ENCODE assay signal across 8 cellular contexts in the genomic region with DNA sequence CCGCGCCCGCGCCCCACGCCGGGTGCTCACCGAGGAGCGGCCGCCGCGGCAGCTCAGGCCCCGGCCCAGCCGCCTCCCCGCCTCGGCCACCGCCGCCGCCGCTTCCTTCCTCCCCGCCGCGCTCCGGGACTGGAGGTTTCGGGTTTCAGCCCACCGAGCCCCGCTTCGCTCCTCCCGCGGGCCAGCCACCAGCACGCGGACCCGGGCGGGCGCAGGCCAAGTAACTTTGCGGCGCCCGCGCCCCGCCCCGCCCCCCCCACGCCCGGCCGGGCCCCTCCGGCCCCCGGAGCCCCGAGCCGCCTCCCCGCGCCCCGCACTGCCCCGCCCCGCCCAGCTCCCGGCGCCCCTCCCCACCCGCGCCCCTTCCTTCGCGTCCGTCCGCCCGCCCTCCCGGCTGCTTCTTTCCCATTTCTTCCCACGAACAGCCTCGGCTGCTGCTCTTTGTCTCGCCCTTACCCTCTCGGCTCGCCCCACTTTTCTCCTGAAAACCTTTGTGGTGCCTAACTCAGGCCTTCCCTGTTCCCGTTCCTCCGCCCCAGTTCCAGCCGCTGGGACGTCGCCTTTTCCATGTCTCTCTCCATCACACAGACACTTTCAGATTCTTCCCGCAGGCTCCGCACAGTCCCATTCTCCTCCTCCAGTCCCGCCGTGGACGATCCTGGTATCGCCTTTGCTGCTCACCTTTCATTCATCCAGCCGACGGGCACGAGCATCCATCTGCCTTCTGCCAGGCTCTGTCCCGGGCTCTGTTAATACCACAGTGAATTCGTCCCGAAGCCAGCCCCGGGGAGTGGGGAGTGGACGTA. TPM values are rescaled to one million over a fixed set of nuclear protein-coding genes. Genes with fewer than 3 reads are reported as not detected.
DNase-seq lines count a peak whose midpoint lies in the region; ATAC-seq and TF ChIP-seq lines count a peak whose summit lies in the region.

A gene with protein sequence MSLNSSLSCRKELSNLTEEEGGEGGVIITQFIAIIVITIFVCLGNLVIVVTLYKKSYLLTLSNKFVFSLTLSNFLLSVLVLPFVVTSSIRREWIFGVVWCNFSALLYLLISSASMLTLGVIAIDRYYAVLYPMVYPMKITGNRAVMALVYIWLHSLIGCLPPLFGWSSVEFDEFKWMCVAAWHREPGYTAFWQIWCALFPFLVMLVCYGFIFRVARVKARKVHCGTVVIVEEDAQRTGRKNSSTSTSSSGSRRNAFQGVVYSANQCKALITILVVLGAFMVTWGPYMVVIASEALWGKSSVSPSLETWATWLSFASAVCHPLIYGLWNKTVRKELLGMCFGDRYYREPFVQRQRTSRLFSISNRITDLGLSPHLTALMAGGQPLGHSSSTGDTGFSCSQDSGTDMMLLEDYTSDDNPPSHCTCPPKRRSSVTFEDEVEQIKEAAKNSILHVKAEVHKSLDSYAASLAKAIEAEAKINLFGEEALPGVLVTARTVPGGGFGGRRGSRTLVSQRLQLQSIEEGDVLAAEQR (minus strand): TSS at position 222 of the 806 bp plus-strand sequence. CDS start 32,080 bp downstream, outside the sequence.

- H4K20me1 ChIP-seq in DOHH2 (ENCODE audit: control insufficient read depth, insufficient read depth, low read depth, low read length) (no peaks in the 10 kb centered on the region), SK-N-SH (ENCODE audit: insufficient read depth) (peaks cover 8% of the 10 kb centered on the region; the same call in 1 of the 2 replicates)

- TF ChIP-seq POLR2A in sigmoid colon (IDR thresholded peaks at IDR 0.05) = no peak

- H3K4me3 ChIP-seq in DOHH2 (ENCODE audit: low read length) (peak within 1 kb of the TSS; percentile 79), SK-N-SH (ENCODE audit: low read depth in 2 of 2, low read length in 1 of 2) (peak within 1 kb of the TSS; percentile 82 to 91), cardiac fibroblast (replicated peaks in 1 of 2; ENCODE audit: low read depth in 2 of 2, low read length in 2 of 2) (peak within 1 kb of the TSS; percentile 82 to 84), iPS-20b (ENCODE audit: low read length) (peak within 1 kb of the TSS; percentile 94), sigmoid colon (peak within 1 kb of the TSS; percentile 66 to 92 (median 89))

- WGBS in SK-N-SH (ENCODE audit: low lambda C conversion rate) = 2% methylated on average over 37 of the region's 86 CpGs
- WGBS in sigmoid colon, 2 donors = 2% methylated on average over 86 of the region's 86 CpGs

- H3F3A ChIP-seq in DOHH2 (ENCODE audit: control insufficient read depth, insufficient read depth) (peaks cover 6% of the 10 kb centered on the region; the same call in 1 of the 2 replicates), SK-N-SH (replicated peaks; ENCODE audit: insufficient read depth) (peaks cover 7% of the 10 kb centered on the region)

- no peaks in the 10 kb centered on the region for H3K9me2 ChIP-seq in DOHH2 (replicated peaks; ENCODE audit: control insufficient read depth, low read length)
- H3K9me2 ChIP-seq in SK-N-SH = no peaks in the 10 kb centered on the region

- H3K9ac ChIP-seq in SK-N-SH (peak within 1 kb of the TSS; percentile 89), iPS-20b (ENCODE audit: low read depth, low read length) (peak within 1 kb of the TSS; percentile 87; the same call in 1 of the 2 replicates)

- H3K27ac ChIP-seq in DOHH2 (ENCODE audit: low read depth, low read length) (no peak within 1 kb of the TSS), SK-N-SH (ENCODE audit: low read depth in 2 of 2, low read length in 1 of 2) (peak within 1 kb of the TSS; percentile 88 to 89), iPS-20b (ENCODE audit: low read length) (no peak within 1 kb of the TSS), sigmoid colon (peak within 1 kb of the TSS; percentile 84 to 87 (median 84))

- no peak for TF ChIP-seq RAD21 in SK-N-SH (IDR thresholded peaks at IDR 0.05; ENCODE audit: low read length)

- TF ChIP-seq EP300 in SK-N-SH (IDR thresholded peaks at IDR 0.05; ENCODE audit: borderline replicate concordance in 1 of 2, low read depth in 1 of 2, low read length in 1 of 2) = no peak
- no peak for TF ChIP-seq EP300 in sigmoid colon (IDR thresholded peaks at IDR 0.05)

- POLR2A ChIA-PET in SK-N-SH (lab: Yijun Ruan, JAX) = no interaction called here

- H3K27me3 ChIP-seq in DOHH2 (ENCODE audit: control insufficient read depth, low read length) = peaks cover 54% of the 10 kb centered on the region
- no peaks in the 10 kb centered on the region for H3K27me3 ChIP-seq in SK-N-SH (ENCODE audit: insufficient read depth)
- H3K27me3 ChIP-seq in iPS-20b (ENCODE audit: insufficient read depth, low read length) = peaks cover 46% of the 10 kb centered on the region
- H3K27me3 ChIP-seq in sigmoid colon = no peaks in the 10 kb centered on the region

- CTCF ChIA-PET in SK-N-SH (lab: Yijun Ruan, JAX) = interaction anchor here (0.8 to 3.7 kb wide), 4 partner anchors 9 to 423 kb away, joined by 3 to 24 read pairs (median 8); no protein-coding TSS in a partner anchor

- DNase-seq in HK-2 (ENCODE audit: unreplicated experiment) = peak; percentile 42
- DNase-seq in SK-N-SH = peak; percentile 85
- DNase-seq in cardiac fibroblast (ENCODE audit: low read depth in 2 of 2) = peak; percentile 38 to 51
- peak; percentile 81 for DNase-seq in sigmoid colon
- DNase-seq in NCI-H2029 (lab: John Stamatoyannopoulos, UW) = no peak

- no peaks in the 10 kb centered on the region for H3K36me3 ChIP-seq in DOHH2 (ENCODE audit: control insufficient read depth, low read length)
- H3K36me3 ChIP-seq in SK-N-SH (replicated peaks in 1 of 2; ENCODE audit: control insufficient read depth in 1 of 2, insufficient read depth in 2 of 2, low read length in 1 of 2) = peaks cover 7 to 8% of the 10 kb centered on the region in 2 experiments
- no peaks in the 10 kb centered on the region for H3K36me3 ChIP-seq in iPS-20b (ENCODE audit: insufficient read depth, low read depth, low read length)
- H3K36me3 ChIP-seq in sigmoid colon = no peaks in the 10 kb centered on the region

- no peak for ATAC-seq in HG02610 (IDR thresholded peaks at IDR 0.05; ENCODE audit: unreplicated experiment)

- H3K4me1 ChIP-seq in DOHH2 (ENCODE audit: control insufficient read depth, low read length) (peaks cover 28% of the 10 kb centered on the region), SK-N-SH (ENCODE audit: control insufficient read depth in 1 of 2, insufficient read depth in 2 of 2, low read depth in 1 of 2, low read length in 1 of 2) (peaks cover 13% of the 10 kb centered on the region in 2 experiments; a peak in 3 of 4 replicates), iPS-20b (ENCODE audit: insufficient read depth, low read length) (peaks cover 7% of the 10 kb centered on the region), sigmoid colon (peaks cover 0 to 35% (median 20%) of the 10 kb centered on the region in 4 donors)

- H2AFZ ChIP-seq in SK-N-SH (ENCODE audit: low read depth) = peak within 1 kb of the TSS; percentile 93

- H3K9me3 ChIP-seq in DOHH2 (ENCODE audit: control insufficient read depth, insufficient read depth, low read length) (no peaks in the 10 kb centered on the region), SK-N-SH (no peaks in the 10 kb centered on the region), iPS-20b (ENCODE audit: insufficient read depth, low read depth, low read length) (no peaks in the 10 kb centered on the region), sigmoid colon (no peaks in the 10 kb centered on the region)

- H3K4me2 ChIP-seq in DOHH2 (ENCODE audit: low read length) = peak within 1 kb of the TSS; percentile 93
- H3K4me2 ChIP-seq in SK-N-SH = peak within 1 kb of the TSS; percentile 92

- TF ChIP-seq CTCF in DOHH2 (IDR thresholded peaks at IDR 0.05; ENCODE audit: low read depth, low read length, poor library complexity, severe bottlenecking) = no peak
- TF ChIP-seq CTCF in SK-N-SH (IDR thresholded peaks at IDR 0.05) = no peak
- TF ChIP-seq CTCF in cardiac fibroblast (IDR thresholded peaks at IDR 0.05; ENCODE audit: low read depth, low read length) = no peak
- TF ChIP-seq CTCF in sigmoid colon (IDR thresholded peaks at IDR 0.05) = no peak

- intact Hi-C loops in sigmoid colon (cut with DNase I) = loop anchor here (2.0 to 5.0 kb wide), 3 partner anchors 40 to 90 kb away; a partner anchor contains a TSS

- no peaks in the 10 kb centered on the region for H3K79me2 ChIP-seq in DOHH2 (ENCODE audit: control insufficient read depth, low read length)
- H3K79me2 ChIP-seq in SK-N-SH (ENCODE audit: insufficient read depth) = peaks cover 46% of the 10 kb centered on the region

TF ChIP-seq in SK-N-SH, 30 proteins besides CTCF, POLR2A, EP300 and RAD21 (continues in another document):
- TF ChIP-seq POLR2AphosphoS5 (IDR thresholded peaks at IDR 0.05; ENCODE audit: low read depth, low read length) = peak; percentile 3; the same call in 1 of the 2 replicates
- no peak for TF ChIP-seq RCOR1 (IDR thresholded peaks at IDR 0.05; ENCODE audit: low read length)
- no peak for TF ChIP-seq ELF1 (IDR thresholded peaks at IDR 0.05)
- no peak for TF ChIP-seq GABPA (IDR thresholded peaks at IDR 0.05; ENCODE audit: low read depth)
- TF ChIP-seq, protein P1, sequence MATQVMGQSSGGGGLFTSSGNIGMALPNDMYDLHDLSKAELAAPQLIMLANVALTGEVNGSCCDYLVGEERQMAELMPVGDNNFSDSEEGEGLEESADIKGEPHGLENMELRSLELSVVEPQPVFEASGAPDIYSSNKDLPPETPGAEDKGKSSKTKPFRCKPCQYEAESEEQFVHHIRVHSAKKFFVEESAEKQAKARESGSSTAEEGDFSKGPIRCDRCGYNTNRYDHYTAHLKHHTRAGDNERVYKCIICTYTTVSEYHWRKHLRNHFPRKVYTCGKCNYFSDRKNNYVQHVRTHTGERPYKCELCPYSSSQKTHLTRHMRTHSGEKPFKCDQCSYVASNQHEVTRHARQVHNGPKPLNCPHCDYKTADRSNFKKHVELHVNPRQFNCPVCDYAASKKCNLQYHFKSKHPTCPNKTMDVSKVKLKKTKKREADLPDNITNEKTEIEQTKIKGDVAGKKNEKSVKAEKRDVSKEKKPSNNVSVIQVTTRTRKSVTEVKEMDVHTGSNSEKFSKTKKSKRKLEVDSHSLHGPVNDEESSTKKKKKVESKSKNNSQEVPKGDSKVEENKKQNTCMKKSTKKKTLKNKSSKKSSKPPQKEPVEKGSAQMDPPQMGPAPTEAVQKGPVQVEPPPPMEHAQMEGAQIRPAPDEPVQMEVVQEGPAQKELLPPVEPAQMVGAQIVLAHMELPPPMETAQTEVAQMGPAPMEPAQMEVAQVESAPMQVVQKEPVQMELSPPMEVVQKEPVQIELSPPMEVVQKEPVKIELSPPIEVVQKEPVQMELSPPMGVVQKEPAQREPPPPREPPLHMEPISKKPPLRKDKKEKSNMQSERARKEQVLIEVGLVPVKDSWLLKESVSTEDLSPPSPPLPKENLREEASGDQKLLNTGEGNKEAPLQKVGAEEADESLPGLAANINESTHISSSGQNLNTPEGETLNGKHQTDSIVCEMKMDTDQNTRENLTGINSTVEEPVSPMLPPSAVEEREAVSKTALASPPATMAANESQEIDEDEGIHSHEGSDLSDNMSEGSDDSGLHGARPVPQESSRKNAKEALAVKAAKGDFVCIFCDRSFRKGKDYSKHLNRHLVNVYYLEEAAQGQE (IDR thresholded peaks at IDR 0.05; ENCODE audit: low read depth, low read length) = no peak

RNA-seq across cellular contexts. Expression of the gene that starts here (rescaled TPM):
- polyA plus RNA-seq in SK-N-SH (2012; rRNA removed) (19.2 and 20.1 TPM in 2 replicates), sigmoid colon (1 to 10 TPM in 1 of 3 donors, under 1 TPM in 2; 0.60 to 2.7 (median 0.92) TPM)
- 9.8 and 15.5 TPM in 2 replicates for polyA plus RNA-seq in SK-N-SH (2012; cell fraction: cytosol; rRNA removed)
- polyA plus RNA-seq in SK-N-SH (2012; cell fraction: nucleus; rRNA removed) = 18.7 and 21.3 TPM in 2 replicates
- total RNA-seq in sigmoid colon = 10 to 100 TPM in 3 of 4 donors, 1 to 10 TPM in 1; 8.9 to 23.0 (median 14.1) TPM

Comparison
In these comparisons a context has a peak if more than half of its experiments do, and no peak if none do; other contexts are left out.
1. H3K27ac ChIP-seq: peak in SK-N-SH (2 of 2) and sigmoid colon (4 of 4); none in DOHH2 (single experiment) and iPS-20b (single experiment).
2. Peak in every context shown above with its lines, with median percentiles within 50 percentile points of each other: H3K4me3 ChIP-seq.